In genomic region chr12:124780336-124780735, GRCh38 we compare ENCODE assay signal across 18 cellular contexts.
"Had no signal": no experiment of that assay in that cellular context is flagged by ENCODE, and none has a peak within 500 bp of the region (broad histone marks: within the 10 kb centered on the region; RNA-seq: fewer than 3 reads in every experiment).

No MANE protein-coding gene starts in this region.

- H3K4me3 ChIP-seq: left ventricle myocardium inferior had no signal

- H3K27me3 Mint-ChIP-seq: activated B cell treated with CpG ODN at 0.5 μM for 24 hours; activated naive CD8-positive, alpha-beta T cell; dendritic cell treated with granulocyte-macrophage colony-stimulating factor and Interleukin-4, amounts not matched to agents 40 ng/mL and 50 ng/mL, for 4 days; effector memory CD8-positive, alpha-beta T cell; memory B cell; naive thymus-derived CD8-positive, alpha-beta T cell; progenitor cell of endocrine pancreas; stimulated activated naive CD8-positive, alpha-beta T cell treated with anti-CD3 and anti-CD28 coated beads, Interleukin-15, amount 100 ng/mL, for 72 hours; type B pancreatic cell had no signal

- H3K9me3 ChIP-seq: left ventricle myocardium inferior had no signal

- ATAC-seq: activated CD8-positive, alpha-beta T cell treated with anti-CD3 and anti-CD28 coated beads, Interleukin-2, amount 10 ng/mL, durations not matched to agents 7 days and 5 days; effector memory CD8-positive, alpha-beta T cell; naive thymus-derived CD8-positive, alpha-beta T cell; sciatic nerve; stimulated activated naive CD8-positive, alpha-beta T cell treated with anti-CD3 and anti-CD28 coated beads, Interleukin-15, amount 100 ng/mL, for 72 hours had no signal

- DNase-seq: activated CD4-positive, alpha-beta T cell treated with anti-CD3 and anti-CD28 coated beads, Interleukin-2, amount 10 ng/mL, durations not matched to agents 24 days and 14 days; activated CD8-positive, alpha-beta memory T cell treated with anti-CD3 and anti-CD28 coated beads, Interleukin-2, amount 50 U/mL, for 4 hours; activated CD8-positive, alpha-beta T cell treated with anti-CD3 and anti-CD28 coated beads, Interleukin-2, amount 10 ng/mL, durations not matched to agents 7 days and 5 days; activated gamma-delta T cell treated with Interleukin-2 at 50 U/mL for 16 hours; effector memory CD8-positive, alpha-beta T cell; foreskin melanocyte; left ventricle myocardium inferior; naive thymus-derived CD8-positive, alpha-beta T cell; occipital lobe; stimulated activated naive CD8-positive, alpha-beta T cell treated with anti-CD3 and anti-CD28 coated beads, Interleukin-15, amount 100 ng/mL, for 72 hours had no signal

- H3K4me3 Mint-ChIP-seq: activated CD4-positive, alpha-beta T cell treated with anti-CD3 and anti-CD28 coated beads, Interleukin-2, amount 10 ng/mL, durations not matched to agents 24 days and 14 days; activated CD8-positive, alpha-beta T cell treated with anti-CD3 and anti-CD28 coated beads, Interleukin-2, amount 10 ng/mL, durations not matched to agents 7 days and 5 days; activated naive CD8-positive, alpha-beta T cell; dendritic cell treated with granulocyte-macrophage colony-stimulating factor and Interleukin-4, amounts not matched to agents 40 ng/mL and 50 ng/mL, for 4 days; effector memory CD8-positive, alpha-beta T cell; memory B cell; naive thymus-derived CD8-positive, alpha-beta T cell; stimulated activated naive CD8-positive, alpha-beta T cell treated with anti-CD3 and anti-CD28 coated beads, Interleukin-15, amount 100 ng/mL, for 72 hours; type B pancreatic cell had no signal

- H3K27ac Mint-ChIP-seq: activated CD4-positive, alpha-beta T cell treated with anti-CD3 and anti-CD28 coated beads, Interleukin-2, amount 10 ng/mL, durations not matched to agents 24 days and 14 days; activated naive CD8-positive, alpha-beta T cell; dendritic cell treated with granulocyte-macrophage colony-stimulating factor and Interleukin-4, amounts not matched to agents 40 ng/mL and 50 ng/mL, for 4 days; effector memory CD8-positive, alpha-beta T cell; memory B cell; naive thymus-derived CD8-positive, alpha-beta T cell; progenitor cell of endocrine pancreas; stimulated activated naive CD8-positive, alpha-beta T cell treated with anti-CD3 and anti-CD28 coated beads, Interleukin-15, amount 100 ng/mL, for 72 hours; type B pancreatic cell had no signal

- H3K27ac ChIP-seq: epithelial cell of prostate had no signal

- H3K36me3 ChIP-seq: left ventricle myocardium inferior had no signal

- H3K9me3 Mint-ChIP-seq: activated B cell treated with CpG ODN at 0.5 μM for 24 hours; activated CD4-positive, alpha-beta T cell treated with anti-CD3 and anti-CD28 coated beads, Interleukin-2, amount 10 ng/mL, durations not matched to agents 24 days and 14 days; dendritic cell treated with granulocyte-macrophage colony-stimulating factor and Interleukin-4, amounts not matched to agents 40 ng/mL and 50 ng/mL, for 4 days; effector memory CD8-positive, alpha-beta T cell; memory B cell; naive thymus-derived CD8-positive, alpha-beta T cell; type B pancreatic cell had no signal
